Comparison of ENCODE assay signal across 8 cellular contexts in the genomic region with DNA sequence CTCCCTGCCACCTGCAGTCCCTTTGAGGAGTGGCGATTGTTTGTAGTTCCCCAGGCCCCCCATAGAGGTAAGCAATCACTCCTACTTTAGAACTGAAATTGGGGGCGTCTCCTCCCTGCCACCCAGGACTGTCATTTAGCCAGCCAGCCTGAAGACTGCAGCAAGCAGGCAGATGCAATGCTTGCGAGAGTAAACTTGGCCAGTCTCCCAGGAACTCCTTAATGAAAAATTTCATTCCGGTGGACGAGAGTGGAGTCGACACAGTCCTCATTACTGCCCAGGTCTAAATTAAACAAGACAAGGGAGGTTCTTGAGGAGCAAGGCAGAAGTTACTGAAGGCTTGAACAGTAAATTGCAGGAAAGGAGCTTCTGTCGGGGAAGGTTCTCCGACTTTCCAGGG.
DNase-seq lines count a peak whose midpoint lies in the region; ATAC-seq, FAIRE-seq and TF ChIP-seq lines count a peak whose summit lies in the region.
"Had no signal": no experiment of that assay in that cellular context is flagged by ENCODE, and none has a peak within 500 bp of the region (broad histone marks: within the 10 kb centered on the region; RNA-seq: fewer than 3 reads in every experiment).

No MANE protein-coding gene starts in this region.

- no peak for FAIRE-seq in astrocyte (lab: Jason Lieb, UNC)

- no peaks in the 10 kb centered on the region for H3K36me3 ChIP-seq in CD8-positive, alpha-beta memory T cell (ENCODE audit: insufficient read depth, low read length)
- H3K36me3 ChIP-seq in KOPT-K1 (ENCODE audit: insufficient read depth, low read length) = peaks cover 67% of the 10 kb centered on the region
- H3K36me3 ChIP-seq in astrocyte (ENCODE audit: insufficient read depth, low read length) = no peaks in the 10 kb centered on the region
- no peaks in the 10 kb centered on the region for H3K36me3 ChIP-seq in right lobe of liver
- no peaks in the 10 kb centered on the region for H3K36me3 ChIP-seq in tibial nerve

- peak in 1 of 5 donors; percentile 32 for DNase-seq in CD8-positive, alpha-beta memory T cell
- DNase-seq in astrocyte (ENCODE audit: low read depth) (peak; percentile 54), right lobe of liver (no peak), tibial nerve (ENCODE audit: low spot score in 2 of 2) (no peak)
- DNase-seq in naive thymus-derived CD8-positive, alpha-beta T cell = no peak
- no peak for DNase-seq in activated T-cell treated with anti-CD3 and anti-CD28 coated beads, Interleukin-2, amount 50 U/mL, for 1 hour
- DNase-seq: activated naive CD8-positive, alpha-beta T cell treated with anti-CD3 and anti-CD28 coated beads, Interleukin-2, amount 50 U/mL, for 24 hours had no signal

- H2AFZ ChIP-seq in astrocyte (ENCODE audit: low read depth, low read length) = no peak overlapping the region

- TF ChIP-seq CTCF in astrocyte (IDR thresholded peaks at IDR 0.05; ENCODE audit: insufficient read depth, low read depth, low read length) = no peak
- TF ChIP-seq CTCF in right lobe of liver (IDR thresholded peaks at IDR 0.05) = no peak
- TF ChIP-seq CTCF in tibial nerve (IDR thresholded peaks at IDR 0.05) = no peak

- peak overlapping the region in 1 of 7 donors; percentile 9 for H3K4me3 Mint-ChIP-seq in CD8-positive, alpha-beta memory T cell
- H3K4me3 Mint-ChIP-seq in astrocyte (ENCODE audit: unreplicated experiment) = no peak overlapping the region
- H3K4me3 Mint-ChIP-seq in naive thymus-derived CD8-positive, alpha-beta T cell = no peak overlapping the region
- H3K4me3 Mint-ChIP-seq: activated naive CD8-positive, alpha-beta T cell treated with anti-CD3 and anti-CD28 coated beads, Interleukin-2, amount 50 U/mL, for 24 hours had no signal

- H3K9me3 Mint-ChIP-seq in CD8-positive, alpha-beta memory T cell = no peaks in the 10 kb centered on the region
- H3K9me3 Mint-ChIP-seq in astrocyte (ENCODE audit: unreplicated experiment) = no peaks in the 10 kb centered on the region
- H3K9me3 Mint-ChIP-seq in naive thymus-derived CD8-positive, alpha-beta T cell = no peaks in the 10 kb centered on the region
- H3K9me3 Mint-ChIP-seq: activated naive CD8-positive, alpha-beta T cell treated with anti-CD3 and anti-CD28 coated beads, Interleukin-2, amount 50 U/mL, for 24 hours had no signal

- H3K79me2 ChIP-seq in astrocyte (ENCODE audit: insufficient read depth, low read length) = no peaks in the 10 kb centered on the region

- no peak for ATAC-seq in naive thymus-derived CD8-positive, alpha-beta T cell
- no peak for ATAC-seq in right lobe of liver
- ATAC-seq: activated naive CD8-positive, alpha-beta T cell treated with anti-CD3 and anti-CD28 coated beads, Interleukin-2, amount 50 U/mL, for 24 hours had no signal

- H3K4me1 Mint-ChIP-seq in CD8-positive, alpha-beta memory T cell = peaks cover 68 to 88% (median 81%) of the 10 kb centered on the region in 3 donors
- H3K4me1 Mint-ChIP-seq in astrocyte (ENCODE audit: low read depth, unreplicated experiment) = peaks cover 7% of the 10 kb centered on the region
- peaks cover 30 to 83% (median 73%) of the 10 kb centered on the region in 4 donors for H3K4me1 Mint-ChIP-seq in naive thymus-derived CD8-positive, alpha-beta T cell

- 62% methylated on average over 7 of the region's 8 CpGs for WGBS in right lobe of liver (ENCODE audit: insufficient coverage, low coverage, low lambda C conversion rate, missing lambda C conversion rate)
- WGBS in tibial nerve, 2 donors = 60 to 66% methylated on average over 8 of the region's 8 CpGs

- no peaks in the 10 kb centered on the region for H3K27me3 Mint-ChIP-seq in CD8-positive, alpha-beta memory T cell
- no peaks in the 10 kb centered on the region for H3K27me3 Mint-ChIP-seq in astrocyte (ENCODE audit: low read depth, unreplicated experiment)
- no peaks in the 10 kb centered on the region for H3K27me3 Mint-ChIP-seq in naive thymus-derived CD8-positive, alpha-beta T cell
- H3K27me3 Mint-ChIP-seq: activated naive CD8-positive, alpha-beta T cell treated with anti-CD3 and anti-CD28 coated beads, Interleukin-2, amount 50 U/mL, for 24 hours had no signal

- POLR2A ChIA-PET in CD8-positive, alpha-beta memory T cell (lab: Charles Lee) = no interaction called here
- POLR2A ChIA-PET in naive thymus-derived CD8-positive, alpha-beta T cell (lab: Charles Lee) = no interaction called here

- H3K9ac ChIP-seq in astrocyte (ENCODE audit: low read length) = no peak overlapping the region

- H3K4me1 ChIP-seq in CD8-positive, alpha-beta memory T cell (ENCODE audit: insufficient read depth, low read length) = peaks cover 37% of the 10 kb centered on the region
- peaks cover 16% of the 10 kb centered on the region for H3K4me1 ChIP-seq in astrocyte (ENCODE audit: insufficient read depth, low read length)
- H3K4me1 ChIP-seq in right lobe of liver = no peaks in the 10 kb centered on the region
- peaks cover 0 to 15% (median under 1%) of the 10 kb centered on the region in 4 donors for H3K4me1 ChIP-seq in tibial nerve

- peak overlapping the region; percentile 52 to 95 (median 93) for H3K27ac Mint-ChIP-seq in CD8-positive, alpha-beta memory T cell
- H3K27ac Mint-ChIP-seq in astrocyte (ENCODE audit: unreplicated experiment) = no peak overlapping the region
- peak overlapping the region in 9 of 10 donors; percentile 10 to 97 (median 91) for H3K27ac Mint-ChIP-seq in naive thymus-derived CD8-positive, alpha-beta T cell
- H3K27ac Mint-ChIP-seq: activated naive CD8-positive, alpha-beta T cell treated with anti-CD3 and anti-CD28 coated beads, Interleukin-2, amount 50 U/mL, for 24 hours had no signal

- H3K4me3 ChIP-seq in CD8-positive, alpha-beta memory T cell (ENCODE audit: low read length) = no peak overlapping the region
- no peak overlapping the region for H3K4me3 ChIP-seq in astrocyte (ENCODE audit: insufficient read depth, low read depth, low read length)
- H3K4me3 ChIP-seq in right lobe of liver = no peak overlapping the region
- no peak overlapping the region for H3K4me3 ChIP-seq in tibial nerve

- peaks cover 84% of the 10 kb centered on the region for H4K20me1 ChIP-seq in astrocyte (ENCODE audit: insufficient read depth, low read length)

- peaks cover 0 to 2% (median 0%) of the 10 kb centered on the region in 3 donors for H3K36me3 Mint-ChIP-seq in CD8-positive, alpha-beta memory T cell
- peaks cover 5% of the 10 kb centered on the region for H3K36me3 Mint-ChIP-seq in astrocyte (ENCODE audit: low read depth, unreplicated experiment)
- no peaks in the 10 kb centered on the region for H3K36me3 Mint-ChIP-seq in naive thymus-derived CD8-positive, alpha-beta T cell

- no peaks in the 10 kb centered on the region for H3K27me3 ChIP-seq in CD8-positive, alpha-beta memory T cell (ENCODE audit: insufficient read depth, low read length, poor library complexity, severe bottlenecking)
- H3K27me3 ChIP-seq in astrocyte (ENCODE audit: insufficient read depth, low read length) (no peaks in the 10 kb centered on the region), right lobe of liver (no peaks in the 10 kb centered on the region), tibial nerve (no peaks in the 10 kb centered on the region)

- no peaks in the 10 kb centered on the region for H3K9me3 ChIP-seq in CD8-positive, alpha-beta memory T cell (ENCODE audit: low read length)
- H3K9me3 ChIP-seq in KOPT-K1 (ENCODE audit: insufficient read depth, low read length, poor library complexity, severe bottlenecking) (no peaks in the 10 kb centered on the region), astrocyte (ENCODE audit: insufficient read depth, low read depth, low read length) (no peaks in the 10 kb centered on the region), right lobe of liver (no peaks in the 10 kb centered on the region), tibial nerve (no peaks in the 10 kb centered on the region)

- CTCF ChIA-PET in CD8-positive, alpha-beta memory T cell (lab: Charles Lee) = interaction anchor here (1.3 kb wide), 1 partner anchor 25 kb away, joined by 3 read pairs; no protein-coding TSS in a partner anchor

- no peak overlapping the region for H3K4me2 ChIP-seq in astrocyte (ENCODE audit: low read length)

- no peak for TF ChIP-seq POLR2A in right lobe of liver (IDR thresholded peaks at IDR 0.05)
- TF ChIP-seq POLR2A in tibial nerve (IDR thresholded peaks at IDR 0.05) = no peak

- TF ChIP-seq EP300 in tibial nerve (IDR thresholded peaks at IDR 0.05) = no peak

- intact Hi-C loops in right lobe of liver (cut with DNase I) = no loop called here

- no peak overlapping the region for H3K27ac ChIP-seq in CD8-positive, alpha-beta memory T cell (ENCODE audit: low read depth, low read length)
- H3K27ac ChIP-seq in KOPT-K1 (ENCODE audit: low read depth, low read length, poor library complexity, severe bottlenecking) (peak overlapping the region; percentile 75), astrocyte (ENCODE audit: low read depth, low read length) (no peak overlapping the region), right lobe of liver (no peak overlapping the region), tibial nerve (no peak overlapping the region)
